ENCODE assay signal across 8 cellular contexts in the genomic region with DNA sequence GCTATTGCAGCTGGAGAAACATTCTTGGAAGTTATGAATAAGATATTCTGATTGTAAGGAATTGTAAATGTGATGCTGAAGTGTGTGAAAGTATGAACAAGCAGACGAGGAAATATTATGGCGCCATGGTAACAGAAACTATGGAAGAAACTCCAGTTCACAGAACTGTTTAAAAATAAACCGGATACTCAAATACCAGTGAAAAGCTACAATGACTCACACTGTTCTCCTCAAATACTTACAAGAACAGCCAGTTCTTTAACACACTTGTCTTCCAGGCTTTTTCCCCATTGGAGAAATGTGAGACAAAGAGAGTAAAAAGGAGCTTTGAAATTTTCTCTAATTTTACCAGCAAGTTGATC.
A peak's percentile ranks its signal among the peaks of the same experiment; 100 is the strongest.
DNase-seq lines count a peak whose midpoint lies in the region; ATAC-seq and TF ChIP-seq lines count a peak whose summit lies in the region.

No MANE protein-coding gene starts in this region.

- H3K4me3 ChIP-seq in smooth muscle cell, result no peak overlapping the region

- ATAC-seq in activated CD8-positive, alpha-beta memory T cell treated with anti-CD3 and anti-CD28 coated beads, Interleukin-2, amount 10 ng/mL, durations not matched to agents 7 days and 5 days, result peak; percentile 55
- ATAC-seq in activated naive CD8-positive, alpha-beta T cell treated with anti-CD3 and anti-CD28 coated beads, Interleukin-2, amount 50 U/mL, for 24 hours, result peak; percentile 58
- peak; percentile 51 for ATAC-seq in left ventricle myocardium superior
- no peak for ATAC-seq in HG03097 (IDR thresholded peaks at IDR 0.05; ENCODE audit: low FRiP score, unreplicated experiment)

- no peaks in the 10 kb centered on the region for H3K27me3 ChIP-seq in smooth muscle cell (ENCODE audit: low read depth)

- peak overlapping the region; percentile 93 for H3K9ac ChIP-seq in smooth muscle cell (ENCODE audit: low read depth)

- CTCF ChIA-PET in activated CD8-positive, alpha-beta memory T cell treated with anti-CD3 and anti-CD28 coated beads, Interleukin-2, amount 10 ng/mL, durations not matched to agents 7 days and 5 days (lab: Charles Lee), result interaction anchor here (0.9 kb wide), 1 partner anchor 100 kb away, joined by 3 read pairs; no protein-coding TSS in a partner anchor
- CTCF ChIA-PET in GM10248 (lab: Yijun Ruan, JAX), result interaction anchor here (0.7 to 1.5 kb wide), 9 partner anchors 8 to 100 kb away, joined by 3 to 8 read pairs (median 3); no protein-coding TSS in a partner anchor

- no peak overlapping the region for H2AFZ ChIP-seq in smooth muscle cell (ENCODE audit: low read depth)

- no peak overlapping the region for H3K4me3 Mint-ChIP-seq in activated CD8-positive, alpha-beta memory T cell treated with anti-CD3 and anti-CD28 coated beads, Interleukin-2, amount 10 ng/mL, durations not matched to agents 7 days and 5 days
- peak overlapping the region; percentile 71 for H3K4me3 Mint-ChIP-seq in activated naive CD8-positive, alpha-beta T cell treated with anti-CD3 and anti-CD28 coated beads, Interleukin-2, amount 50 U/mL, for 24 hours

- no peaks in the 10 kb centered on the region for H3K9me3 ChIP-seq in smooth muscle cell (replicated peaks; ENCODE audit: low read depth)

- peaks cover 59% of the 10 kb centered on the region for H4K20me1 ChIP-seq in smooth muscle cell (ENCODE audit: low read depth)

- POLR2A ChIA-PET in GM10248 (lab: Yijun Ruan, JAX), result interaction anchor here (0.5 to 1.7 kb wide), 4 partner anchors 12 to 83 kb away, joined by 3 to 5 read pairs (median 4); no protein-coding TSS in a partner anchor

- DNase-seq in activated CD8-positive, alpha-beta memory T cell treated with anti-CD3 and anti-CD28 coated beads, Interleukin-2, amount 10 ng/mL, durations not matched to agents 7 days and 5 days, result no peak
- no peak for DNase-seq in activated CD8-positive, alpha-beta memory T cell treated with anti-CD3 and anti-CD28 coated beads, Interleukin-2, amount 50 U/mL, for 48 hours
- DNase-seq in activated naive CD8-positive, alpha-beta T cell treated with anti-CD3 and anti-CD28 coated beads, Interleukin-2, amount 50 U/mL, for 24 hours, result no peak
- DNase-seq in left ventricle myocardium superior (no peak), smooth muscle cell (lab: John Stamatoyannopoulos, UW; ENCODE audit: unreplicated experiment) (no peak), NCI-H1694 treated with DMSO at 0.1 percent for 48 hours (lab: John Stamatoyannopoulos, UW) (no peak), GM10248 (ENCODE audit: extremely low spot score) (no peak)

- H3K27ac ChIP-seq in smooth muscle cell (ENCODE audit: low read depth), result peak overlapping the region; percentile 99

- H3K4me1 Mint-ChIP-seq in activated CD8-positive, alpha-beta memory T cell treated with anti-CD3 and anti-CD28 coated beads, Interleukin-2, amount 10 ng/mL, durations not matched to agents 7 days and 5 days, result peaks cover 51% of the 10 kb centered on the region
- peaks cover 84% of the 10 kb centered on the region for H3K4me1 Mint-ChIP-seq in activated naive CD8-positive, alpha-beta T cell treated with anti-CD3 and anti-CD28 coated beads, Interleukin-2, amount 50 U/mL, for 24 hours

- WGBS in smooth muscle cell (ENCODE audit: low lambda C conversion rate), result 18% methylated on average over 3 of the region's 3 CpGs

- peak overlapping the region; percentile 34 for H3K27ac Mint-ChIP-seq in activated CD8-positive, alpha-beta memory T cell treated with anti-CD3 and anti-CD28 coated beads, Interleukin-2, amount 10 ng/mL, durations not matched to agents 7 days and 5 days
- H3K27ac Mint-ChIP-seq in activated naive CD8-positive, alpha-beta T cell treated with anti-CD3 and anti-CD28 coated beads, Interleukin-2, amount 50 U/mL, for 24 hours, result peak overlapping the region; percentile 90

- H3K9me3 Mint-ChIP-seq in activated CD8-positive, alpha-beta memory T cell treated with anti-CD3 and anti-CD28 coated beads, Interleukin-2, amount 10 ng/mL, durations not matched to agents 7 days and 5 days (ENCODE audit: low read depth), result no peaks in the 10 kb centered on the region
- no peaks in the 10 kb centered on the region for H3K9me3 Mint-ChIP-seq in activated naive CD8-positive, alpha-beta T cell treated with anti-CD3 and anti-CD28 coated beads, Interleukin-2, amount 50 U/mL, for 24 hours

- H3K27me3 Mint-ChIP-seq in activated CD8-positive, alpha-beta memory T cell treated with anti-CD3 and anti-CD28 coated beads, Interleukin-2, amount 10 ng/mL, durations not matched to agents 7 days and 5 days, result no peaks in the 10 kb centered on the region
- no peaks in the 10 kb centered on the region for H3K27me3 Mint-ChIP-seq in activated naive CD8-positive, alpha-beta T cell treated with anti-CD3 and anti-CD28 coated beads, Interleukin-2, amount 50 U/mL, for 24 hours

- no peaks in the 10 kb centered on the region for H3K36me3 Mint-ChIP-seq in activated CD8-positive, alpha-beta memory T cell treated with anti-CD3 and anti-CD28 coated beads, Interleukin-2, amount 10 ng/mL, durations not matched to agents 7 days and 5 days
- H3K36me3 Mint-ChIP-seq in activated naive CD8-positive, alpha-beta T cell treated with anti-CD3 and anti-CD28 coated beads, Interleukin-2, amount 50 U/mL, for 24 hours (ENCODE audit: low read depth), result peaks cover 4% of the 10 kb centered on the region

- H3K79me2 ChIP-seq in smooth muscle cell (ENCODE audit: low read depth), result peaks cover 67% of the 10 kb centered on the region

- TF ChIP-seq CTCF in smooth muscle cell (IDR thresholded peaks at IDR 0.05; ENCODE audit: borderline replicate concordance, insufficient read depth, poor library complexity, severe bottlenecking), result no peak
- no peak for TF ChIP-seq CTCF in GM10248 (IDR thresholded peaks at IDR 0.05; ENCODE audit: control extremely low read depth, extremely low read depth, low read depth, missing control alignments)

- peaks cover 22% of the 10 kb centered on the region for H3K4me1 ChIP-seq in smooth muscle cell (ENCODE audit: low read depth)

- peak overlapping the region; percentile 76 for H3K4me2 ChIP-seq in smooth muscle cell

- no peaks in the 10 kb centered on the region for H3K36me3 ChIP-seq in smooth muscle cell (ENCODE audit: low read depth)

- peaks cover 8% of the 10 kb centered on the region for H3F3A ChIP-seq in smooth muscle cell (ENCODE audit: low read depth)

- intact Hi-C loops in left ventricle myocardium superior (cut with micrococcal nuclease), result no loop called here
